8 cellular contexts compared by ENCODE assay signal in genomic region chr2:111946294-111947114, GRCh38. TPM values are rescaled to one million over a fixed set of nuclear protein-coding genes. Genes with fewer than 3 reads are reported as not detected.
DNase-seq lines count a peak whose midpoint lies in the region; ATAC-seq, FAIRE-seq and TF ChIP-seq lines count a peak whose summit lies in the region.

No MANE protein-coding gene starts in this region.

- H3K27me3 ChIP-seq in RWPE2 (ENCODE audit: insufficient read depth, poor library complexity, severe bottlenecking) (peaks cover 8% of the 10 kb centered on the region), gastroesophageal sphincter (no peaks in the 10 kb centered on the region)

- no peaks in the 10 kb centered on the region for H3K9me3 Mint-ChIP-seq in stimulated activated naive CD8-positive, alpha-beta T cell treated with anti-CD3 and anti-CD28 coated beads, Interleukin-15, amount 100 ng/mL, for 72 hours

- peak; percentile 21 for DNase-seq in H54 (ENCODE audit: insufficient read length, low spot score)
- no peak for DNase-seq in RWPE2 (ENCODE audit: low spot score)
- DNase-seq in renal cortical epithelial cell (ENCODE audit: low read depth) = peak; percentile 97
- no peak for DNase-seq in posterior cingulate gyrus
- DNase-seq in activated naive CD4-positive, alpha-beta T cell treated with anti-CD3 and anti-CD28 coated beads, Interleukin-2, amount 50 U/mL, for 16 hours = no peak
- DNase-seq in foreskin melanocyte = no peak
- DNase-seq in stimulated activated naive CD8-positive, alpha-beta T cell treated with anti-CD3 and anti-CD28 coated beads, Interleukin-15, amount 100 ng/mL, for 72 hours = no peak

- peak overlapping the region in 1 of 2 donors; percentile 77 for H3K27ac Mint-ChIP-seq in stimulated activated naive CD8-positive, alpha-beta T cell treated with anti-CD3 and anti-CD28 coated beads, Interleukin-15, amount 100 ng/mL, for 72 hours

- no peak for TF ChIP-seq EP300 in gastroesophageal sphincter (IDR thresholded peaks at IDR 0.05)

- H3K27ac ChIP-seq in RWPE2 (ENCODE audit: poor library complexity, severe bottlenecking) (no peak overlapping the region), gastroesophageal sphincter (peak overlapping the region; percentile 72 to 82 (median 76))

- H3K4me3 Mint-ChIP-seq in stimulated activated naive CD8-positive, alpha-beta T cell treated with anti-CD3 and anti-CD28 coated beads, Interleukin-15, amount 100 ng/mL, for 72 hours = no peak overlapping the region

- no peaks in the 10 kb centered on the region for H3K4me1 Mint-ChIP-seq in stimulated activated naive CD8-positive, alpha-beta T cell treated with anti-CD3 and anti-CD28 coated beads, Interleukin-15, amount 100 ng/mL, for 72 hours

- H3K4me1 ChIP-seq in RWPE2 (ENCODE audit: insufficient read depth, poor library complexity, severe bottlenecking) (peaks cover 11% of the 10 kb centered on the region), gastroesophageal sphincter (peaks cover 5 to 40% (median 25%) of the 10 kb centered on the region in 3 donors)

- ATAC-seq in RWPE2 (ENCODE audit: low read depth) = peak; percentile 95
- ATAC-seq in gastroesophageal sphincter = peak; percentile 93
- no peak for ATAC-seq in stimulated activated naive CD8-positive, alpha-beta T cell treated with anti-CD3 and anti-CD28 coated beads, Interleukin-15, amount 100 ng/mL, for 72 hours

- WGBS in gastroesophageal sphincter (ENCODE audit: low coverage in 1 of 2), 2 donors = 27 to 38% methylated on average over 9 of the region's 9 CpGs

- TF ChIP-seq CTCF in RWPE2 (IDR thresholded peaks at IDR 0.05; ENCODE audit: poor library complexity, severe bottlenecking) (no peak), gastroesophageal sphincter (IDR thresholded peaks at IDR 0.05) (no peak)

- H3K36me3 ChIP-seq in RWPE2 (ENCODE audit: low read depth) = no peaks in the 10 kb centered on the region
- H3K36me3 ChIP-seq in gastroesophageal sphincter = peaks cover 0 to 27% of the 10 kb centered on the region in 2 donors

- no peak overlapping the region for H3K4me3 ChIP-seq in RWPE2 (ENCODE audit: severe bottlenecking)
- no peak overlapping the region for H3K4me3 ChIP-seq in gastroesophageal sphincter

- TF ChIP-seq POLR2A in H54 (IDR thresholded peaks at IDR 0.05; ENCODE audit: low read depth, low read length) (no peak), gastroesophageal sphincter (IDR thresholded peaks at IDR 0.05) (no peak)

- intact Hi-C loops in posterior cingulate gyrus (cut with DNase I) = no loop called here

- H3K27me3 Mint-ChIP-seq in stimulated activated naive CD8-positive, alpha-beta T cell treated with anti-CD3 and anti-CD28 coated beads, Interleukin-15, amount 100 ng/mL, for 72 hours = peaks cover 13% of the 10 kb centered on the region

- H3K9me3 ChIP-seq in RWPE2 (ENCODE audit: severe bottlenecking) (no peaks in the 10 kb centered on the region), gastroesophageal sphincter (no peaks in the 10 kb centered on the region)

- peak; percentile 80 for FAIRE-seq in H54 (lab: Jason Lieb, UNC)

RNA-seq across cellular contexts. Expression of gene MERTK, which starts 48.1 kb away (rescaled TPM):
- total RNA-seq in gastroesophageal sphincter (10 to 100 TPM; 13.2 to 47.4 (median 32.3) TPM), renal cortical epithelial cell (4.4 and 5.7 TPM in 2 replicates)

Comparison
In these comparisons a context has a peak if more than half of its experiments do, and no peak if none do; other contexts are left out.
1. DNase-seq: peak in H54 (single experiment) and renal cortical epithelial cell (single experiment); none in RWPE2 (single experiment), posterior cingulate gyrus (0 of 10), activated naive CD4-positive, alpha-beta T cell treated with anti-CD3 and anti-CD28 coated beads, Interleukin-2, amount 50 U/mL, for 16 hours (single experiment), foreskin melanocyte (single experiment) and stimulated activated naive CD8-positive, alpha-beta T cell treated with anti-CD3 and anti-CD28 coated beads, Interleukin-15, amount 100 ng/mL, for 72 hours (0 of 2).